15 cellular contexts compared by ENCODE assay signal in the genomic region with DNA sequence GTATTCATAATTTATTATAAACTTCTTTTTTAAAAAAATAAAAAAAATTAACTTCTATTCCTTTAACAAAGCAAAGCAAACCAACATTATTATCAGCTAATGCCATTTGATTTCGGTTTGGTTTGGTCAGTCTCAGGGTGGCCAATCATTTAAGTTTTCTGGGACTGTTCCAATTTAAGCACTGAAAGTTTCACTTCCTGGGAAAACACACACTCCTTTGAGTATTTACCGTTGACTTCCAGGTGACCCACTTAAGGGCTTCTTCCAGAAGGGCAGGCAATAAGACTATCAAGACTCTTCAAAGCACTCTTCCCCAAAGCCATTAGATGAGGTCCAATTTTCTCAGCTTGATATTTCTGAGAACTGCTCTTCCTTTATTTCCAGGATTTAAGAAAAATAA.
DNase-seq lines count a peak whose midpoint lies in the region; ATAC-seq, FAIRE-seq and TF ChIP-seq lines count a peak whose summit lies in the region.
"Had no signal": no experiment of that assay in that cellular context is flagged by ENCODE, and none has a peak within 500 bp of the region (broad histone marks: within the 10 kb centered on the region; RNA-seq: fewer than 3 reads in every experiment).

No MANE protein-coding gene starts in this region.

- H3K36me3 ChIP-seq in lower lobe of right lung, result no peaks in the 10 kb centered on the region
- no peaks in the 10 kb centered on the region for H3K36me3 ChIP-seq in small intestine (ENCODE audit: control insufficient read depth in 2 of 2, insufficient read depth in 2 of 2, low read length in 2 of 2)
- no peaks in the 10 kb centered on the region for H3K36me3 ChIP-seq in H7 (replicated peaks; ENCODE audit: control insufficient read depth, insufficient read depth, low read length)
- H3K36me3 ChIP-seq: BLaER1 treated with 17β-estradiol and CSF1 and Interleukin-3, amounts not matched to agents 10 nM and 100 nM had no signal

- H3K4me3 ChIP-seq in lower lobe of right lung (no peak overlapping the region), small intestine (ENCODE audit: low read depth in 1 of 2, low read length in 2 of 2) (no peak overlapping the region), H7 (ENCODE audit: insufficient read depth, low read depth, low read length) (no peak overlapping the region)
- H3K4me3 ChIP-seq: BLaER1 treated with 17β-estradiol and CSF1 and Interleukin-3, amounts not matched to agents 10 nM and 100 nM; GM23248 had no signal

- 64 to 76% (median 72%) methylated on average over 2 of the region's 2 CpGs for WGBS in small intestine, 3 donors

- H3K27me3 ChIP-seq in lower lobe of right lung (ENCODE audit: low read depth), result no peaks in the 10 kb centered on the region
- H3K27me3 ChIP-seq in small intestine (ENCODE audit: control insufficient read depth in 2 of 2, insufficient read depth in 2 of 2, low read length in 2 of 2), result no peaks in the 10 kb centered on the region
- H3K27me3 ChIP-seq in H7 (ENCODE audit: control insufficient read depth, insufficient read depth, low read length), result no peaks in the 10 kb centered on the region
- H3K27me3 ChIP-seq: BLaER1 treated with 17β-estradiol and CSF1 and Interleukin-3, amounts not matched to agents 10 nM and 100 nM had no signal

- TF ChIP-seq CTCF in lower lobe of right lung (IDR thresholded peaks at IDR 0.05), result no peak

- DNase-seq in DMS79 treated with DMSO at 0.1 percent for 48 hours (lab: John Stamatoyannopoulos, UW) (peak; percentile 39), NCI-H2227 treated with DMSO at 0.1 percent for 48 hours (lab: John Stamatoyannopoulos, UW) (peak; percentile 24), lower lobe of right lung (no peak), small intestine (no peak), cardiac septum (ENCODE audit: low spot score) (no peak), H7 (no peak)
- DNase-seq: Calu3; CD8-positive, alpha-beta T cell; GM23248; HCEC 1CT had no signal

- H3K4me1 ChIP-seq in lower lobe of right lung (no peaks in the 10 kb centered on the region), small intestine (ENCODE audit: control insufficient read depth in 2 of 2, insufficient read depth in 1 of 2, low read depth in 1 of 2, low read length in 1 of 2) (no peaks in the 10 kb centered on the region)
- H3K4me1 ChIP-seq: BLaER1 treated with 17β-estradiol and CSF1 and Interleukin-3, amounts not matched to agents 10 nM and 100 nM had no signal

- FAIRE-seq in small intestine (lab: Jason Lieb, UNC), result no peak
- FAIRE-seq: G401.6, GM12891, GM19239, HTR-8/SVneo had no signal

- peak; percentile 29 to 83 for ATAC-seq in lower lobe of right lung
- ATAC-seq: CD8-positive, alpha-beta T cell had no signal

- intact Hi-C loops in lower lobe of right lung (cut with DNase I) (no loop called here), cardiac septum (cut with DNase I) (no loop called here)

- H3K9me3 ChIP-seq in lower lobe of right lung, result no peaks in the 10 kb centered on the region
- H3K9me3 ChIP-seq in small intestine (ENCODE audit: control insufficient read depth, low read depth), result no peaks in the 10 kb centered on the region
- H3K9me3 ChIP-seq: BLaER1 treated with 17β-estradiol and CSF1 and Interleukin-3, amounts not matched to agents 10 nM and 100 nM had no signal

- H3K27ac ChIP-seq in lower lobe of right lung (no peak overlapping the region), small intestine (ENCODE audit: low read depth in 1 of 2, low read length in 1 of 2) (no peak overlapping the region)
- H3K27ac ChIP-seq: BLaER1 treated with 17β-estradiol and CSF1 and Interleukin-3, amounts not matched to agents 10 nM and 100 nM; GM23248 had no signal

Comparison
In these comparisons a context has a peak if more than half of its experiments do, and no peak if none do; other contexts are left out.
1. DNase-seq: peak in DMS79 treated with DMSO at 0.1 percent for 48 hours (single experiment) and NCI-H2227 treated with DMSO at 0.1 percent for 48 hours (single experiment); none in lower lobe of right lung (single experiment), small intestine (single experiment), cardiac septum (single experiment) and H7 (single experiment).